In the genomic region with DNA sequence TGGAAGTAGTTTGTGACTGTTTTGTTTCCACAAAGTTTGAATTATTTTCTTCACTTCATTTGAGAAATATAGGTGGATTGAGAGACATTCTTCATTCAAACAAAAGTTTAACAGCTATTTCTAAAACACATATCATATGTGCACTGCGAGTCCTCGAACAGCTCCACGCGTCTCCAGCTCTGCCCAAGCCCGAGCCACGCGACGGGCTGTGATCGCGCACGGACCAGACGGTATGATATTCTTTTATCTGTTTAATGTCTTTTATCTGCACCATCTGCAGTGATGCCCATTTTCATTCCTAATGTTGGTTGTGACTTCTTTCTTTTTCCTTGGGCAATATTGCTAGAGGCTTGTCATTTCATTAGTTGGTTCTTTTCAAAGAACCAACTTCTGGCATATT, we compare ENCODE assay signal across 2 cellular contexts. TPM values are rescaled to one million over a fixed set of nuclear protein-coding genes. Genes with fewer than 3 reads are reported as not detected.
"Had no signal": no experiment of that assay in that cellular context is flagged by ENCODE, and none has a peak within 500 bp of the region (broad histone marks: within the 10 kb centered on the region; RNA-seq: fewer than 3 reads in every experiment).

No MANE protein-coding gene starts in this region.

RNA-seq across cellular contexts. Expression of gene RBP1, which starts 44.1 kb away (rescaled TPM):
- total RNA-seq: GM23248, HFFc6 had no signal
